In genomic region chr16:51236583-51236982, GRCh38 we compare ENCODE assay signal across 20 cellular contexts.
DNase-seq lines count a peak whose midpoint lies in the region; ATAC-seq and TF ChIP-seq lines count a peak whose summit lies in the region.
"Had no signal": no experiment of that assay in that cellular context is flagged by ENCODE, and none has a peak within 500 bp of the region (broad histone marks: within the 10 kb centered on the region; RNA-seq: fewer than 3 reads in every experiment).

No MANE protein-coding gene starts in this region.

- no peaks in the 10 kb centered on the region for H3K9me3 ChIP-seq in adrenal gland (replicated peaks in 1 of 3)

- no peaks in the 10 kb centered on the region for H3K27me3 ChIP-seq in adrenal gland

- no peak for TF ChIP-seq POLR2A in adrenal gland (IDR thresholded peaks at IDR 0.05)

- DNase-seq in COLO829 (ENCODE audit: low spot score) (peak; percentile 33), inferior parietal cortex (ENCODE audit: extremely low spot score) (peak; percentile 45), pons (ENCODE audit: low spot score) (peak; percentile 93), adrenal gland (no peak)
- DNase-seq in effector CD8-positive, alpha-beta T cell (lab: John Stamatoyannopoulos, UW) = no peak
- DNase-seq in central memory CD4-positive, alpha-beta T cell = no peak
- DNase-seq: Calu3; CD4-positive, alpha-beta T cell; GF-D8; GOT3; NCI-H1417; NCI-H187 treated with DMSO at 0.1 percent for 48 hours; NCI-H345; NCI-H524 treated with DMSO at 0.1 percent for 48 hours; PC-3; RPMI8226; SIG-M5 had no signal

- H3K36me3 ChIP-seq in adrenal gland (replicated peaks in 1 of 2) = no peaks in the 10 kb centered on the region

- ATAC-seq in GM18861 (IDR thresholded peaks at IDR 0.05; ENCODE audit: unreplicated experiment) = no peak
- ATAC-seq: PC-3 had no signal

- intact Hi-C loops in adrenal gland (cut with DNase I) = no loop called here

- H3K4me1 ChIP-seq in adrenal gland (replicated peaks in 1 of 2) = no peaks in the 10 kb centered on the region

- H3K27ac ChIP-seq in cingulate gyrus (ENCODE audit: low read depth, low read length) (peak overlapping the region; percentile 95), adrenal gland (no peak overlapping the region)
- H3K27ac ChIP-seq: KMS-11 had no signal

- no peak for TF ChIP-seq CTCF in adrenal gland (IDR thresholded peaks at IDR 0.05)

- no peak overlapping the region for H3K4me3 ChIP-seq in adrenal gland

- 27 to 46% (median 33%) methylated on average over 3 of the region's 3 CpGs for WGBS in adrenal gland, 4 donors

Comparison
In these comparisons a context has a peak if more than half of its experiments do, and no peak if none do; other contexts are left out.
1. DNase-seq: peak in COLO829 (single experiment), inferior parietal cortex (single experiment) and pons (single experiment); none in effector CD8-positive, alpha-beta T cell (single experiment), central memory CD4-positive, alpha-beta T cell (single experiment) and adrenal gland (0 of 7).